16 cellular contexts compared by ENCODE assay signal in the genomic region with DNA sequence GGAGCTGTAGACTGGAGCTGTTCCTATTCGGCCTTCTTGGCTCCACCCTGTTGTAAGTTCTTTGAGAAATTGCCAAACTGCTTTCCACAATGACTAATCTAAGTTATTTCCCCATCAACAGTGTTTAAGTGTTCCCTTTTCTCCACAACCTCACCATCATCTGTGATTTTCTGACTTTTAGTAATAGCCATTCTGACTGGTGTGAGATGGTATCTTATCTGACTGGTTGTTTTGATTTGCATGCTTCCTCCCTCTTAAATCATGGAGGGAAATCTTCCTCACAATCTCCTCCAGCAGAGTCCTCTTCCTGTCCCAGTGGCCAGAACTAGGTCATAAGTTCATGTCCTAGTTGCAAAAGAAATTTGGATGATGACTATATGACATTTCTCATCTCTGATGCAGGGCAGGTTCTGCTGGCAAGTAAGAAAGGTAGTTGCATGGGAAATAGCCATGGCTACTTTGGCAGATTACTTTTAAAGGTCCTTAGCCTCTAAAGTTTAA.
DNase-seq lines count a peak whose midpoint lies in the region; ATAC-seq, FAIRE-seq and TF ChIP-seq lines count a peak whose summit lies in the region.
"Had no signal": no experiment of that assay in that cellular context is flagged by ENCODE, and none has a peak within 500 bp of the region (broad histone marks: within the 10 kb centered on the region; RNA-seq: fewer than 3 reads in every experiment).

No MANE protein-coding gene starts in this region.

- no peak overlapping the region for H3K27ac ChIP-seq in gastroesophageal sphincter
- H3K27ac ChIP-seq: heart left ventricle, right lobe of liver, uterus, VCaP had no signal

- no peak for TF ChIP-seq POLR2A in gastroesophageal sphincter (IDR thresholded peaks at IDR 0.05)

- no peaks in the 10 kb centered on the region for H3K9me3 Mint-ChIP-seq in activated naive CD8-positive, alpha-beta T cell treated with anti-CD3 and anti-CD28 coated beads for 36 hours
- H3K9me3 Mint-ChIP-seq in naive thymus-derived CD8-positive, alpha-beta T cell, result peaks cover 0 to 6% (median 2%) of the 10 kb centered on the region in 9 donors

- no peaks in the 10 kb centered on the region for H3K27me3 Mint-ChIP-seq in activated naive CD8-positive, alpha-beta T cell treated with anti-CD3 and anti-CD28 coated beads for 36 hours
- H3K27me3 Mint-ChIP-seq in naive thymus-derived CD8-positive, alpha-beta T cell, result no peaks in the 10 kb centered on the region

- DNase-seq in AG04449 (ENCODE audit: low read depth, low spot score), result peak; percentile 42
- peak; percentile 30 for DNase-seq in HT-29 (ENCODE audit: low spot score)
- DNase-seq in T1000 (lab: John Stamatoyannopoulos, UW), result peak; percentile 21
- no peak for DNase-seq in activated naive CD8-positive, alpha-beta T cell treated with anti-CD3 and anti-CD28 coated beads for 36 hours
- no peak for DNase-seq in naive thymus-derived CD8-positive, alpha-beta T cell
- no peak for DNase-seq in urothelium cell line (ENCODE audit: low spot score)
- DNase-seq: BE2C, heart left ventricle, NCI-H1694, right lobe of liver, uterus had no signal

- no peak for TF ChIP-seq CTCF in AG04449 (IDR thresholded peaks at IDR 0.05; ENCODE audit: insufficient read depth, low read length, missing control alignments)
- TF ChIP-seq CTCF in gastroesophageal sphincter (IDR thresholded peaks at IDR 0.05), result no peak

- H3K9me3 ChIP-seq in gastroesophageal sphincter, result no peaks in the 10 kb centered on the region
- H3K9me3 ChIP-seq: BE2C, right lobe of liver, uterus had no signal

- no peak overlapping the region for H3K27ac Mint-ChIP-seq in activated naive CD8-positive, alpha-beta T cell treated with anti-CD3 and anti-CD28 coated beads for 36 hours
- H3K27ac Mint-ChIP-seq in naive thymus-derived CD8-positive, alpha-beta T cell, result peak overlapping the region in 1 of 10 donors; percentile 68
- H3K27ac Mint-ChIP-seq: activated T-helper 2 cell treated with anti-CD3 and anti-CD28 coated beads, Interferon-gamma antibody, Interleukin-2, Interleukin-4, amounts not matched to agents 10 μg/mL and 5 μg/mL and 100 μg/mL, durations not matched to agents 14 hours and 24 hours and 36 hours had no signal

- TF ChIP-seq EP300 in gastroesophageal sphincter (IDR thresholded peaks at IDR 0.05), result no peak

- no peaks in the 10 kb centered on the region for H3K36me3 Mint-ChIP-seq in activated naive CD8-positive, alpha-beta T cell treated with anti-CD3 and anti-CD28 coated beads for 36 hours
- no peaks in the 10 kb centered on the region for H3K36me3 Mint-ChIP-seq in naive thymus-derived CD8-positive, alpha-beta T cell

- FAIRE-seq in urothelium cell line (lab: Jason Lieb, UNC), result no peak
- FAIRE-seq: colon had no signal

- ATAC-seq in gastroesophageal sphincter (peak; percentile 82), GM21825 (IDR thresholded peaks at IDR 0.05; ENCODE audit: unreplicated experiment) (no peak)
- no peak for ATAC-seq in naive thymus-derived CD8-positive, alpha-beta T cell

- POLR2A ChIA-PET in AG04449 (lab: Yijun Ruan, JAX), result no interaction called here
- POLR2A ChIA-PET in naive thymus-derived CD8-positive, alpha-beta T cell (lab: Charles Lee), result no interaction called here

- H3K36me3 ChIP-seq in gastroesophageal sphincter, result no peaks in the 10 kb centered on the region
- H3K36me3 ChIP-seq: BE2C, heart left ventricle, right lobe of liver, uterus had no signal

- peaks cover 3 to 24% (median 14%) of the 10 kb centered on the region in 3 donors for H3K4me1 ChIP-seq in gastroesophageal sphincter
- H3K4me1 ChIP-seq: BE2C, right lobe of liver, uterus had no signal

- WGBS in gastroesophageal sphincter (ENCODE audit: low coverage in 1 of 2), 2 donors, result 0 to 18% methylated on average over 1 of the region's 1 CpG

- H3K27me3 ChIP-seq in gastroesophageal sphincter, result no peaks in the 10 kb centered on the region
- H3K27me3 ChIP-seq: BE2C, heart left ventricle, right lobe of liver, uterus had no signal

- no peaks in the 10 kb centered on the region for H3K4me1 Mint-ChIP-seq in activated naive CD8-positive, alpha-beta T cell treated with anti-CD3 and anti-CD28 coated beads for 36 hours
- H3K4me1 Mint-ChIP-seq in naive thymus-derived CD8-positive, alpha-beta T cell, result peaks cover 0 to 5% (median 0%) of the 10 kb centered on the region in 4 donors

- CTCF ChIA-PET in AG04449 (lab: Yijun Ruan, JAX), result no interaction called here

- no peak overlapping the region for H3K4me3 Mint-ChIP-seq in activated naive CD8-positive, alpha-beta T cell treated with anti-CD3 and anti-CD28 coated beads for 36 hours
- no peak overlapping the region for H3K4me3 Mint-ChIP-seq in naive thymus-derived CD8-positive, alpha-beta T cell

- H3K4me3 ChIP-seq in AG04449 (ENCODE audit: low read depth, low read length), result no peak overlapping the region
- no peak overlapping the region for H3K4me3 ChIP-seq in gastroesophageal sphincter
- H3K4me3 ChIP-seq: heart left ventricle, right lobe of liver, uterus had no signal

Comparison
In these comparisons a context has a peak if more than half of its experiments do, and no peak if none do; other contexts are left out.
1. DNase-seq: peak in AG04449 (single experiment), HT-29 (single experiment) and T1000 (single experiment); none in activated naive CD8-positive, alpha-beta T cell treated with anti-CD3 and anti-CD28 coated beads for 36 hours (single experiment), naive thymus-derived CD8-positive, alpha-beta T cell (0 of 10) and urothelium cell line (single experiment).